In genomic region chr2:233982421-233983121, GRCh38 we compare ENCODE assay signal across 2 cellular contexts.
TF ChIP-seq lines count a peak whose summit lies in the region.

No MANE protein-coding gene starts in this region.

TF ChIP-seq in IMR-90, 13 proteins besides CTCF, POLR2A, EP300 and RAD21:
- peak; percentile 26; the same call in 1 of the 2 replicates for TF ChIP-seq BHLHE40 (IDR thresholded peaks at IDR 0.05; ENCODE audit: low read depth, low read length)
- peak; percentile 77 for TF ChIP-seq FOS (IDR thresholded peaks at IDR 0.05; ENCODE audit: low read depth, low read length)
- TF ChIP-seq MAFK (IDR thresholded peaks at IDR 0.05; ENCODE audit: low read depth, low read length): 0 out of 2 replicates have a peak, but pooled peaks have one; percentile 10
- TF ChIP-seq ELK1 (IDR thresholded peaks at IDR 0.05; ENCODE audit: borderline replicate concordance, low read depth, low read length): no peak
- 0 out of 2 replicates have a peak, but pooled peaks have one; percentile 47 for TF ChIP-seq CEBPB (IDR thresholded peaks at IDR 0.05; ENCODE audit: low read depth, low read length)
- TF ChIP-seq CHD1 (IDR thresholded peaks at IDR 0.05; ENCODE audit: low read depth, low read length): no peak
- no peak for TF ChIP-seq NFE2L2 (IDR thresholded peaks at IDR 0.05; ENCODE audit: low read depth, low read length)
- no peak for TF ChIP-seq SMC3 (IDR thresholded peaks at IDR 0.05; ENCODE audit: low read depth, low read length)

TF ChIP-seq in HepG2, 621 proteins besides CTCF, POLR2A, EP300 and RAD21:
- TF ChIP-seq PATZ1 (CRISPR knock-in tag; IDR thresholded peaks at IDR 0.05) (0 out of 2 replicates have a peak, but pooled peaks have one; percentile 4), ZKSCAN1 (IDR thresholded peaks at IDR 0.05; ENCODE audit: low read length) (0 out of 2 replicates have a peak, but pooled peaks have one; percentile 15), HOXA3 (CRISPR knock-in tag; IDR thresholded peaks at IDR 0.05) (no peak), KLF6 (CRISPR knock-in tag; IDR thresholded peaks at IDR 0.05) (0 out of 2 replicates have a peak, but pooled peaks have one; percentile 11)
